Comparison of ENCODE assay signal across 11 cellular contexts in genomic region chr7:117731455-117731854, GRCh38.
DNase-seq lines count a peak whose midpoint lies in the region; ATAC-seq lines count a peak whose summit lies in the region.
"Had no signal": no experiment of that assay in that cellular context is flagged by ENCODE, and none has a peak within 500 bp of the region (broad histone marks: within the 10 kb centered on the region; RNA-seq: fewer than 3 reads in every experiment).

No MANE protein-coding gene starts in this region.

- peak overlapping the region; percentile 54 for H3K27ac Mint-ChIP-seq in activated CD4-positive, alpha-beta T cell treated with anti-CD3 and anti-CD28 coated beads, Interleukin-2, amount 10 ng/mL, durations not matched to agents 24 days and 14 days

- peak; percentile 60 for DNase-seq in activated CD4-positive, alpha-beta T cell treated with anti-CD3 and anti-CD28 coated beads, Interleukin-2, amount 10 ng/mL, durations not matched to agents 24 days and 14 days
- DNase-seq in activated CD4-positive, alpha-beta T cell treated with anti-CD3 and anti-CD28 coated beads for 1 hour: no peak
- peak; percentile 88 for DNase-seq in NCI-H2029 (lab: John Stamatoyannopoulos, UW)
- peak; percentile 78 for DNase-seq in posterior vena cava (ENCODE audit: low spot score)
- no peak for DNase-seq in HuH-7 (ENCODE audit: low spot score)
- DNase-seq in midbrain (lab: John Stamatoyannopoulos, UW): no peak
- DNase-seq in SHP77 (lab: John Stamatoyannopoulos, UW): no peak
- DNase-seq: activated CD4-positive, alpha-beta T cell treated with anti-CD3 and anti-CD28 coated beads, Interleukin-2, amount 50 U/mL, for 4 hours; testis had no signal

- peak; percentile 93 for ATAC-seq in HG02623 (IDR thresholded peaks at IDR 0.05; ENCODE audit: unreplicated experiment)

- H3K9me3 Mint-ChIP-seq in activated CD4-positive, alpha-beta T cell treated with anti-CD3 and anti-CD28 coated beads, Interleukin-2, amount 10 ng/mL, durations not matched to agents 24 days and 14 days: no peaks in the 10 kb centered on the region
- H3K9me3 Mint-ChIP-seq: neural crest cell had no signal

- H3K4me3 Mint-ChIP-seq in activated CD4-positive, alpha-beta T cell treated with anti-CD3 and anti-CD28 coated beads, Interleukin-2, amount 10 ng/mL, durations not matched to agents 24 days and 14 days: no peak overlapping the region
- H3K4me3 Mint-ChIP-seq: neural crest cell had no signal

- H3K27me3 Mint-ChIP-seq in activated CD4-positive, alpha-beta T cell treated with anti-CD3 and anti-CD28 coated beads, Interleukin-2, amount 10 ng/mL, durations not matched to agents 24 days and 14 days: peaks cover 2% of the 10 kb centered on the region

- intact Hi-C loops in activated CD4-positive, alpha-beta T cell treated with anti-CD3 and anti-CD28 coated beads, Interleukin-2, amount 10 ng/mL, durations not matched to agents 24 days and 14 days (cut with micrococcal nuclease): no loop called here
- intact Hi-C loops in posterior vena cava (cut with DNase I): no loop called here

- peaks cover 2% of the 10 kb centered on the region for H3K4me1 Mint-ChIP-seq in activated CD4-positive, alpha-beta T cell treated with anti-CD3 and anti-CD28 coated beads, Interleukin-2, amount 10 ng/mL, durations not matched to agents 24 days and 14 days

- H3K36me3 Mint-ChIP-seq in activated CD4-positive, alpha-beta T cell treated with anti-CD3 and anti-CD28 coated beads, Interleukin-2, amount 10 ng/mL, durations not matched to agents 24 days and 14 days (ENCODE audit: low read depth): no peaks in the 10 kb centered on the region

Comparison
In these comparisons a context has a peak if more than half of its experiments do, and no peak if none do; other contexts are left out.
1. DNase-seq: peak in activated CD4-positive, alpha-beta T cell treated with anti-CD3 and anti-CD28 coated beads, Interleukin-2, amount 10 ng/mL, durations not matched to agents 24 days and 14 days (single experiment), NCI-H2029 (single experiment) and posterior vena cava (single experiment); none in activated CD4-positive, alpha-beta T cell treated with anti-CD3 and anti-CD28 coated beads for 1 hour (single experiment), HuH-7 (single experiment), midbrain (single experiment) and SHP77 (0 of 2).